ENCODE assay signal across 9 cellular contexts in the genomic region with DNA sequence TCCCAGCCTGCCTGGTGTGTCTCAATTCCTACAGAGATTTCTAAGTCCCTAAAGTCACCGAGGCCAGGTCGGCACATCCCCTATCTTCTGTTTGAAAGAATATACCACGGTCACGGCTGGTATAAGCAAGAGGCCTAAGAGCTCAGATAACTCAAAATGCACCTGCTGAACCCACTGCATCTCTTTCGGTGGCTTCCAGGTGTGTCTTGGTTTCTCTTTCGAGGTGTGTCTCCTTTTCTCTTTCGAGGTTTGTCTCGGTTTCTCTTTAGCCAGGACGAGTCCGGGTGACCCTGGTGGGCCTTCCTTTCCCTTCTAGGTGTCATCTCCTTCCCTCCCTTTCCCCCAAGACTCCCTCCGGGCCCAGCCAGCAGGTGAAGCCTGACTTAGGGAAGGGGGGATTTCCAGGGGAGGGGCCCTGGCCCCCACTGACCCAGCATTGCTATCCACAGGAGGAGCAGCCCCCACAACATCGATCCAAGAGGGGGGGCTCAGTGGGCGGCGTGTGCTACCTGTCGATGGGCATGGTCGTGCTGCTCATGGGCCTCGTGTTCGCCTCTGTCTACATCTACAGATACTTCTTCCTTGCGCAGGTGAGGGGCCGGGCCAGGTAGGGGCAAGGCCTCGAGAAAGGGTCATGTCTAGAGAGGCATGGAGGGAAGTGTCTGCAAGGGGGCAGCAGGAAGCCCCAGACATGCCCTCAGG. TPM values are rescaled to one million over a fixed set of nuclear protein-coding genes. Genes with fewer than 3 reads are reported as not detected.
DNase-seq lines count a peak whose midpoint lies in the region; ATAC-seq, FAIRE-seq and TF ChIP-seq lines count a peak whose summit lies in the region.
"Had no signal": no experiment of that assay in that cellular context is flagged by ENCODE, and none has a peak within 500 bp of the region (broad histone marks: within the 10 kb centered on the region; RNA-seq: fewer than 3 reads in every experiment).

No MANE protein-coding gene starts in this region.

- H3K4me3 ChIP-seq in small intestine (ENCODE audit: low read depth in 1 of 2, low read length in 2 of 2): no peak overlapping the region

- WGBS in small intestine, 3 donors: 55 to 72% (median 56%) methylated on average over 21 of the region's 21 CpGs

- H3K27ac ChIP-seq in small intestine (ENCODE audit: low read depth in 1 of 2, low read length in 1 of 2): peak overlapping the region in 1 of 2 donors; percentile 75
- H3K27ac ChIP-seq: 22Rv1 had no signal

- peak; percentile 65 to 70 for ATAC-seq in activated CD4-positive, CD25-positive, alpha-beta regulatory T cell treated with anti-CD3 and anti-CD28 coated beads, Interleukin-2, amount 50 U/mL, for 24 hours
- peak; percentile 60 for ATAC-seq in HG02588 (IDR thresholded peaks at IDR 0.05; ENCODE audit: unreplicated experiment)

- H3K36me3 ChIP-seq in small intestine (ENCODE audit: control insufficient read depth in 2 of 2, insufficient read depth in 2 of 2, low read length in 2 of 2): peaks cover 2 to 3% of the 10 kb centered on the region in 2 donors

- no peak for TF ChIP-seq CTCF in D721Med (IDR thresholded peaks at IDR 0.05; ENCODE audit: insufficient read depth, missing control alignments)

- no peaks in the 10 kb centered on the region for H3K9me3 ChIP-seq in small intestine (ENCODE audit: control insufficient read depth, low read depth)

- no peaks in the 10 kb centered on the region for H3K27me3 ChIP-seq in small intestine (ENCODE audit: control insufficient read depth in 2 of 2, insufficient read depth in 2 of 2, low read length in 2 of 2)

- no peak for DNase-seq in activated CD4-positive, CD25-positive, alpha-beta regulatory T cell treated with anti-CD3 and anti-CD28 coated beads, Interleukin-2, amount 50 U/mL, for 72 hours
- DNase-seq in NAMALWA (ENCODE audit: low spot score) (peak; percentile 52), small intestine (peak; percentile 55), D721Med (ENCODE audit: insufficient read length, low spot score) (no peak), amygdala (lab: John Stamatoyannopoulos, UW) (no peak)
- DNase-seq in stimulated activated naive CD4-positive, alpha-beta T cell (lab: John Stamatoyannopoulos, UW): no peak

- FAIRE-seq in small intestine (lab: Jason Lieb, UNC): no peak
- FAIRE-seq in D721Med (lab: Jason Lieb, UNC): no peak

- peaks cover 0 to 12% of the 10 kb centered on the region in 2 donors for H3K4me1 ChIP-seq in small intestine (ENCODE audit: control insufficient read depth in 2 of 2, insufficient read depth in 1 of 2, low read depth in 1 of 2, low read length in 1 of 2)

RNA-seq across cellular contexts. Expression of a gene that starts 8.4 kb away (rescaled TPM):
- 100 to 1,000 TPM in 2 of 3 donors, 10 to 100 TPM in 1; 38.9 to 184 (median 153) TPM for polyA plus RNA-seq in small intestine

RNA-seq across cellular contexts. Expression of a gene that starts 51.9 kb away (rescaled TPM):
- polyA plus RNA-seq in small intestine: 1 to 10 TPM in 1 of 3 donors, under 1 TPM in 2; 0.22 to 1.6 (median 0.42) TPM

Comparison
In these comparisons a context has a peak if more than half of its experiments do, and no peak if none do; other contexts are left out.
1. DNase-seq: peak in NAMALWA (single experiment) and small intestine (single experiment); none in activated CD4-positive, CD25-positive, alpha-beta regulatory T cell treated with anti-CD3 and anti-CD28 coated beads, Interleukin-2, amount 50 U/mL, for 72 hours (single experiment), D721Med (single experiment), stimulated activated naive CD4-positive, alpha-beta T cell (0 of 6) and amygdala (0 of 56).